In genomic region chr1:77652970-77653516, GRCh38 we compare ENCODE assay signal across 1 cellular context.
TF ChIP-seq lines count a peak whose summit lies in the region.

No MANE protein-coding gene starts in this region.

TF ChIP-seq in HepG2, 621 proteins besides CTCF, POLR2A, EP300 and RAD21:
- TF ChIP-seq ZNF280B (CRISPR knock-in tag; IDR thresholded peaks at IDR 0.05; ENCODE audit: borderline replicate concordance) (no peak), ZNF598 (CRISPR knock-in tag; IDR thresholded peaks at IDR 0.05; ENCODE audit: borderline replicate concordance) (no peak), GMEB1 (CRISPR knock-in tag; IDR thresholded peaks at IDR 0.05; ENCODE audit: borderline replicate concordance) (no peak), SP140L (CRISPR knock-in tag; IDR thresholded peaks at IDR 0.05; ENCODE audit: borderline replicate concordance) (no peak), ZNF382 (CRISPR knock-in tag; IDR thresholded peaks at IDR 0.05; ENCODE audit: borderline replicate concordance) (no peak), MAFK (conservative IDR thresholded peaks at IDR 0.05 in 1 of 2, IDR thresholded peaks at IDR 0.05 in 1 of 2; ENCODE audit: low read length in 2 of 2) (no peak), MXI1 (IDR thresholded peaks at IDR 0.05; ENCODE audit: borderline replicate concordance, low read depth, low read length) (no peak), KLF6 (CRISPR knock-in tag; IDR thresholded peaks at IDR 0.05) (no peak), AHR (CRISPR knock-in tag; IDR thresholded peaks at IDR 0.05) (no peak), ZNF274 (CRISPR knock-in tag; IDR thresholded peaks at IDR 0.05) (no peak), FOXA1 (IDR thresholded peaks at IDR 0.05) (no peak), FOXA1 (CRISPR knock-in tag; IDR thresholded peaks at IDR 0.05) (no peak), PCBP2 (optimal IDR thresholded peaks at IDR 0.05; ENCODE audit: low read depth, low read length, poor library complexity, severe bottlenecking) (no peak), ZNF496 (CRISPR knock-in tag; IDR thresholded peaks at IDR 0.05; ENCODE audit: insufficient replicate concordance) (no peak), TCF7L2 (IDR thresholded peaks at IDR 0.05; ENCODE audit: low read depth, low read length) (no peak)
TF ChIP-seq in HepG2: peak in this region for 0.
